In genomic region chr19:19528721-19529490, GRCh38 we compare ENCODE assay signal across 9 cellular contexts. TPM values are rescaled to one million over a fixed set of nuclear protein-coding genes. Genes with fewer than 3 reads are reported as not detected.
DNase-seq lines count a peak whose midpoint lies in the region; ATAC-seq and TF ChIP-seq lines count a peak whose summit lies in the region.
"Had no signal": no experiment of that assay in that cellular context is flagged by ENCODE, and none has a peak within 500 bp of the region (broad histone marks: within the 10 kb centered on the region; RNA-seq: fewer than 3 reads in every experiment).

TSS of gene YJEFN3 (plus strand) at chr19:19528911. CDS start at chr19:19528933, 22 bp downstream.

- H3K36me3 ChIP-seq in RWPE2 (ENCODE audit: low read depth) (peaks cover 13% of the 10 kb centered on the region), neuronal stem cell (replicated peaks in 1 of 2; ENCODE audit: control insufficient read depth in 2 of 2, insufficient read depth in 2 of 2, low read length in 2 of 2) (peaks cover 16 to 73% of the 10 kb centered on the region in 2 donors)

- no peak within 1 kb of the TSS for H3K18ac ChIP-seq in neuronal stem cell (ENCODE audit: low read length)

- no peak within 1 kb of the TSS for H3K14ac ChIP-seq in neuronal stem cell (ENCODE audit: low read length)

- no peaks in the 10 kb centered on the region for H3K4me1 ChIP-seq in RWPE2 (ENCODE audit: insufficient read depth, poor library complexity, severe bottlenecking)
- peaks cover 17 to 26% of the 10 kb centered on the region in 2 donors for H3K4me1 ChIP-seq in neuronal stem cell (ENCODE audit: control insufficient read depth in 2 of 2, insufficient read depth in 1 of 2, low read depth in 1 of 2, low read length in 2 of 2)

- H3K4me3 ChIP-seq in RWPE2 (ENCODE audit: severe bottlenecking): no peak within 1 kb of the TSS
- no peak within 1 kb of the TSS for H3K4me3 ChIP-seq in neuronal stem cell (ENCODE audit: low read length in 2 of 2)

- H3K4me1 Mint-ChIP-seq in Calu3 (ENCODE audit: low read depth, unreplicated experiment): peaks cover 3% of the 10 kb centered on the region

- no TSS peak for BruUV-seq in Calu3 (replicated peaks; lab: Mats Ljungman, UMichigan)

- no peak within 1 kb of the TSS for H4K8ac ChIP-seq in neuronal stem cell (ENCODE audit: low read depth, low read length)

- no peak within 1 kb of the TSS for H3K4ac ChIP-seq in neuronal stem cell (ENCODE audit: low read length)

- H3K27me3 Mint-ChIP-seq in Calu3 (ENCODE audit: unreplicated experiment): no peaks in the 10 kb centered on the region

- DNase-seq in Calu3 (no peak), RWPE2 (ENCODE audit: low spot score) (peak; percentile 59), fibroblast of gingiva (ENCODE audit: low read depth) (peak; percentile 33), neuronal stem cell (ENCODE audit: low spot score) (no peak), NCI-H2081 (lab: John Stamatoyannopoulos, UW) (no peak)
- no peak for DNase-seq in stimulated activated CD4-positive, alpha-beta T cell treated with anti-CD3 and anti-CD28 coated beads, Interleukin-4, amount 100 ng/mL, for 24 hours
- no peak for DNase-seq in activated CD4-positive, CD25-positive, alpha-beta regulatory T cell treated with anti-CD3 and anti-CD28 coated beads, Interleukin-2, amount 50 U/mL, for 72 hours
- DNase-seq: mammary epithelial cell had no signal

- H2BK15ac ChIP-seq in neuronal stem cell (ENCODE audit: low read length): no peak within 1 kb of the TSS

- peaks cover 10% of the 10 kb centered on the region for H3K79me1 ChIP-seq in neuronal stem cell (ENCODE audit: low read depth, low read length)

- CTCF ChIA-PET in Calu3 (lab: Charles Lee): no interaction called here

- no peak within 1 kb of the TSS for H2AK5ac ChIP-seq in neuronal stem cell (ENCODE audit: low read depth, low read length)

- H4K91ac ChIP-seq in neuronal stem cell (ENCODE audit: low read depth, low read length, poor library complexity): no peak within 1 kb of the TSS

- WGBS in neuronal stem cell (ENCODE audit: extremely low coverage in 2 of 2, insufficient read length in 2 of 2, insufficient replicate concordance in 1 of 2), 2 donors: no CpG with 5 or more reads among the region's 50 CpGs

- no peak within 1 kb of the TSS for H3K27ac Mint-ChIP-seq in Calu3 (ENCODE audit: unreplicated experiment)

- no peak within 1 kb of the TSS for H2BK5ac ChIP-seq in neuronal stem cell (ENCODE audit: low read length)

- H3K36me3 Mint-ChIP-seq in Calu3 (ENCODE audit: insufficient read depth, unreplicated experiment): peaks cover 24% of the 10 kb centered on the region

- TF ChIP-seq CTCF in Calu3 (IDR thresholded peaks at IDR 0.05; ENCODE audit: unreplicated experiment) (no peak), RWPE2 (IDR thresholded peaks at IDR 0.05; ENCODE audit: poor library complexity, severe bottlenecking) (no peak)

- H2BK12ac ChIP-seq in neuronal stem cell (ENCODE audit: low read length): no peak within 1 kb of the TSS

- H3K4me2 ChIP-seq in neuronal stem cell (ENCODE audit: insufficient read depth, low read length, poor library complexity, severe bottlenecking): no peak within 1 kb of the TSS

- intact Hi-C loops in Calu3 (cut with micrococcal nuclease; ENCODE audit: unreplicated experiment): no loop called here

- no peak within 1 kb of the TSS for H2BK120ac ChIP-seq in neuronal stem cell (ENCODE audit: low read depth, low read length)

- H3K23ac ChIP-seq in neuronal stem cell (ENCODE audit: low read depth, low read length, poor library complexity): peak within 1 kb of the TSS; percentile 14

- H3K27me3 ChIP-seq in RWPE2 (ENCODE audit: insufficient read depth, poor library complexity, severe bottlenecking) (no peaks in the 10 kb centered on the region), neuronal stem cell (ENCODE audit: control insufficient read depth in 3 of 3, insufficient read depth in 3 of 3, low read depth in 1 of 3, low read length in 3 of 3) (no peaks in the 10 kb centered on the region)

- no peak within 1 kb of the TSS for H3K4me3 Mint-ChIP-seq in Calu3 (ENCODE audit: low read depth, unreplicated experiment)

- H3K27ac ChIP-seq in RWPE2 (ENCODE audit: poor library complexity, severe bottlenecking): no peak within 1 kb of the TSS
- H3K27ac ChIP-seq in neuronal stem cell (replicated peaks; ENCODE audit: low read length): no peak within 1 kb of the TSS

- peaks cover under 1% of the 10 kb centered on the region for H3K9me3 Mint-ChIP-seq in Calu3 (ENCODE audit: low read depth, unreplicated experiment)

- no peaks in the 10 kb centered on the region for H3K9me3 ChIP-seq in RWPE2 (ENCODE audit: severe bottlenecking)
- no peaks in the 10 kb centered on the region for H3K9me3 ChIP-seq in neuronal stem cell (replicated peaks in 1 of 2; ENCODE audit: control insufficient read depth in 2 of 2, insufficient read depth in 1 of 2, low read depth in 1 of 2, low read length in 2 of 2)

- H3K9ac ChIP-seq in neuronal stem cell (ENCODE audit: low read depth, low read length, poor library complexity): no peak within 1 kb of the TSS

- ATAC-seq in RWPE2 (ENCODE audit: low read depth): no peak
- ATAC-seq in GM18511 (IDR thresholded peaks at IDR 0.05; ENCODE audit: unreplicated experiment): no peak

- H2AFZ ChIP-seq in neuronal stem cell (ENCODE audit: low read length): no peak within 1 kb of the TSS

RNA-seq across cellular contexts. Expression of gene YJEFN3, which starts in this region (rescaled TPM):
- 10.4 and 12.9 TPM in 2 replicates for total RNA-seq in Calu3 (2022)
- 10.9 TPM for polyA plus RNA-seq in neuronal stem cell (2013, experiment 1 of 2)
- polyA plus RNA-seq in neuronal stem cell (2013, experiment 2 of 2): 9.9 TPM

Comparison
In these comparisons a context has a peak if more than half of its experiments do, and no peak if none do; other contexts are left out.
1. DNase-seq: peak in RWPE2 (single experiment) and fibroblast of gingiva (single experiment); none in Calu3 (single experiment), neuronal stem cell (single experiment), stimulated activated CD4-positive, alpha-beta T cell treated with anti-CD3 and anti-CD28 coated beads, Interleukin-4, amount 100 ng/mL, for 24 hours (single experiment), NCI-H2081 (0 of 2) and activated CD4-positive, CD25-positive, alpha-beta regulatory T cell treated with anti-CD3 and anti-CD28 coated beads, Interleukin-2, amount 50 U/mL, for 72 hours (single experiment).